ENCODE assay signal across 9 cellular contexts in genomic region chr5:119318256-119318914, GRCh38. TPM values are rescaled to one million over a fixed set of nuclear protein-coding genes. Genes with fewer than 3 reads are reported as not detected.
A peak's percentile ranks its signal among the peaks of the same experiment; 100 is the strongest.
DNase-seq lines count a peak whose midpoint lies in the region; ATAC-seq and TF ChIP-seq lines count a peak whose summit lies in the region.
"Had no signal": no experiment of that assay in that cellular context is flagged by ENCODE, and none has a peak within 500 bp of the region (broad histone marks: within the 10 kb centered on the region; RNA-seq: fewer than 3 reads in every experiment).

No MANE protein-coding gene starts in this region.

- POLR2A ChIA-PET in activated B cell treated with CpG ODN at 0.5 μM for 24 hours (lab: Charles Lee), result interaction anchor here (0.5 to 1.6 kb wide), 10 partner anchors 10 to 288 kb away, joined by 3 to 14 read pairs (median 6); partner anchors contain the start of gene TNFAIP8
- POLR2A ChIA-PET in naive thymus-derived CD4-positive, alpha-beta T cell (lab: Charles Lee), result interaction anchor here (0.8 to 21.4 kb wide), 11 partner anchors 9 to 247 kb away, joined by 3 to 466 read pairs (median 4); partner anchors contain the start of genes DMXL1 and TNFAIP8

- peaks cover 78 to 95% of the 10 kb centered on the region in 2 donors for H3K4me1 ChIP-seq in naive thymus-derived CD4-positive, alpha-beta T cell (ENCODE audit: control insufficient read depth in 2 of 2, insufficient read depth in 2 of 2, low read length in 2 of 2)
- H3K4me1 ChIP-seq in aorta (ENCODE audit: control insufficient read depth in 1 of 2, insufficient read depth in 2 of 2, low read length in 2 of 2), result peaks cover 0 to 5% of the 10 kb centered on the region in 2 donors

- H3K4me3 ChIP-seq in naive thymus-derived CD4-positive, alpha-beta T cell (ENCODE audit: low read length), result no peak overlapping the region
- no peak overlapping the region for H3K4me3 ChIP-seq in aorta (ENCODE audit: low read length in 2 of 2)

- H3K27ac ChIP-seq in naive thymus-derived CD4-positive, alpha-beta T cell (ENCODE audit: low read depth, low read length), result peak overlapping the region; percentile 58
- no peak overlapping the region for H3K27ac ChIP-seq in aorta (ENCODE audit: low read depth in 1 of 2, low read length in 2 of 2)

- peak overlapping the region; percentile 91 for H3K27ac Mint-ChIP-seq in activated B cell treated with CpG ODN at 0.5 μM for 24 hours
- H3K27ac Mint-ChIP-seq in naive thymus-derived CD4-positive, alpha-beta T cell, result peak overlapping the region; percentile 85 to 96 (median 94)

- peaks cover 0 to 4% (median 0%) of the 10 kb centered on the region in 3 experiments for H3K36me3 ChIP-seq in naive thymus-derived CD4-positive, alpha-beta T cell (ENCODE audit: control insufficient read depth in 2 of 3, insufficient read depth in 3 of 3, low read length in 3 of 3)
- H3K36me3 ChIP-seq in aorta (ENCODE audit: control insufficient read depth in 1 of 2, insufficient read depth in 2 of 2, low read length in 1 of 2), result no peaks in the 10 kb centered on the region

- no peak for DNase-seq in activated B cell treated with CpG ODN at 0.5 μM for 24 hours
- peak in 2 of 9 donors; percentile 41 to 45 for DNase-seq in naive thymus-derived CD4-positive, alpha-beta T cell
- DNase-seq in aorta, result no peak
- no peak for DNase-seq in NCI-H146 treated with DMSO at 0.1 percent for 48 hours (lab: John Stamatoyannopoulos, UW; ENCODE audit: unreplicated experiment)
- no peak for DNase-seq in NCI-H82 treated with DMSO at 0.1 percent for 48 hours (lab: John Stamatoyannopoulos, UW; ENCODE audit: unreplicated experiment)
- no peak for DNase-seq in AG08396 (ENCODE audit: low spot score)
- DNase-seq: T-helper 9 cell had no signal

- intact Hi-C loops in activated B cell treated with CpG ODN at 0.5 μM for 24 hours (cut with micrococcal nuclease) (loop anchor here (1.0 kb wide), 3 partner anchors 8 to 23 kb away; no protein-coding TSS in a partner anchor), aorta (cut with DNase I) (no loop called here)
- intact Hi-C loops in naive thymus-derived CD4-positive, alpha-beta T cell (cut with micrococcal nuclease), result loop anchor here (1.0 to 5.0 kb wide), 5 partner anchors 8 to 79 kb away; partner anchors contain the start of gene TNFAIP8 (in 1 of the 2)

- peak; percentile 44 for ATAC-seq in GM18868 (IDR thresholded peaks at IDR 0.05; ENCODE audit: unreplicated experiment)
- ATAC-seq in HG02642 (IDR thresholded peaks at IDR 0.05; ENCODE audit: poor library complexity, unreplicated experiment), result peak; percentile 49
- ATAC-seq in activated B cell treated with CpG ODN at 0.5 μM for 24 hours (ENCODE audit: low read depth), result peak; percentile 56
- ATAC-seq in naive thymus-derived CD4-positive, alpha-beta T cell, result peak; percentile 24
- ATAC-seq in aorta (ENCODE audit: low FRiP score), result no peak

- no peaks in the 10 kb centered on the region for H3K9me3 ChIP-seq in naive thymus-derived CD4-positive, alpha-beta T cell (ENCODE audit: control insufficient read depth in 2 of 3, low read length in 3 of 3)
- H3K9me3 ChIP-seq in aorta (ENCODE audit: control insufficient read depth, low read length), result no peaks in the 10 kb centered on the region

- no peaks in the 10 kb centered on the region for H3K27me3 Mint-ChIP-seq in activated B cell treated with CpG ODN at 0.5 μM for 24 hours
- H3K27me3 Mint-ChIP-seq in naive thymus-derived CD4-positive, alpha-beta T cell, result no peaks in the 10 kb centered on the region

- CTCF ChIA-PET in activated B cell treated with CpG ODN at 0.5 μM for 24 hours (lab: Charles Lee), result interaction anchor here (0.5 to 1.5 kb wide), 3 partner anchors 48 to 298 kb away, joined by 3 to 7 read pairs (median 4); no protein-coding TSS in a partner anchor
- CTCF ChIA-PET in naive thymus-derived CD4-positive, alpha-beta T cell (lab: Charles Lee), result interaction anchor here (1.0 to 1.2 kb wide), 3 partner anchors 12 to 94 kb away, joined by 3 to 10 read pairs (median 4); no protein-coding TSS in a partner anchor

- H3K4me1 Mint-ChIP-seq in activated B cell treated with CpG ODN at 0.5 μM for 24 hours, result peaks cover 96% of the 10 kb centered on the region
- H3K4me1 Mint-ChIP-seq in naive thymus-derived CD4-positive, alpha-beta T cell, result peaks cover 73 to 97% (median 94%) of the 10 kb centered on the region in 7 donors

- peak overlapping the region; percentile 67 for H3K4me3 Mint-ChIP-seq in activated B cell treated with CpG ODN at 0.5 μM for 24 hours
- H3K4me3 Mint-ChIP-seq in naive thymus-derived CD4-positive, alpha-beta T cell, result peak overlapping the region; percentile 51 to 79 (median 69)

- no peak for TF ChIP-seq CTCF in activated B cell treated with CpG ODN at 0.5 μM for 24 hours (IDR thresholded peaks at IDR 0.05)

- H3K27me3 ChIP-seq in naive thymus-derived CD4-positive, alpha-beta T cell (ENCODE audit: control insufficient read depth in 2 of 2, insufficient read depth in 2 of 2, low read length in 2 of 2), result no peaks in the 10 kb centered on the region
- no peaks in the 10 kb centered on the region for H3K27me3 ChIP-seq in aorta (ENCODE audit: control insufficient read depth in 1 of 2, insufficient read depth in 2 of 2, low read length in 1 of 2)

- 76% methylated on average over 7 of the region's 7 CpGs for WGBS in aorta, 2 donors

- H3K9me3 Mint-ChIP-seq in activated B cell treated with CpG ODN at 0.5 μM for 24 hours, result no peaks in the 10 kb centered on the region
- H3K9me3 Mint-ChIP-seq in naive thymus-derived CD4-positive, alpha-beta T cell, result no peaks in the 10 kb centered on the region

- H3K36me3 Mint-ChIP-seq in activated B cell treated with CpG ODN at 0.5 μM for 24 hours (ENCODE audit: low read depth), result peaks cover 8% of the 10 kb centered on the region
- H3K36me3 Mint-ChIP-seq in naive thymus-derived CD4-positive, alpha-beta T cell, result peaks cover 0 to 33% (median 14%) of the 10 kb centered on the region in 5 donors

RNA-seq across cellular contexts. Expression of gene TNFAIP8, which starts 37.4 kb away (rescaled TPM):
- total RNA-seq in activated B cell treated with CpG ODN at 0.5 μM for 24 hours (135 and 149 TPM in 2 replicates), aorta (10 to 100 TPM; 17.8 to 26.9 TPM)
- 100 to 1,000 TPM; 102 to 162 (median 130) TPM for total RNA-seq in naive thymus-derived CD4-positive, alpha-beta T cell
- polyA plus RNA-seq in naive thymus-derived CD4-positive, alpha-beta T cell, result 100 to 1,000 TPM; 261 to 285 TPM
- polyA plus RNA-seq in aorta, result 10 to 100 TPM; 13.7 to 32.2 TPM

Comparison
In these comparisons a context has a peak if more than half of its experiments do, and no peak if none do; other contexts are left out.
1. intact Hi-C loops: an anchor here in activated B cell treated with CpG ODN at 0.5 μM for 24 hours (1.0 kb wide) and naive thymus-derived CD4-positive, alpha-beta T cell (1.0 to 5.0 kb wide); none called in aorta.